In the genomic region with DNA sequence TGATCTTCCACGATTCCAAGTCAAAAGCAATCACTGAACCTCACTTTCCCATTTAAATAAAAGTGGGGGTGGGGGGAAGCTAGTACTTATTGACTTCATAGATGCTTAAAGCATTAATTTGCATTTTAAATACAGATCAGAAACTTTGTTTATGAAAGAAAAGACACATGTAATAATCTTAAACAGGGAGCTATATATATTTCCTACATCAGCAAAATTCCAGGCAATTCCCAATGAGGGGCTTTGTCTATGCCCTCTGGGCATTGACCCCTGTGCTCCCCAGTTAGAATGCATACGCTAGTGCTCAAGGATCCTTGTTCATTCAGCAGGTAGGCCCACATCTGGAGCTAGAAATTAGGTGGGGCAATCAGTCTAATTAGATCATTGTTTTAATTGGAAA, we compare ENCODE assay signal across 10 cellular contexts. TPM values are rescaled to one million over a fixed set of nuclear protein-coding genes. Genes with fewer than 3 reads are reported as not detected.
"Had no signal": no experiment of that assay in that cellular context is flagged by ENCODE, and none has a peak within 500 bp of the region (broad histone marks: within the 10 kb centered on the region; RNA-seq: fewer than 3 reads in every experiment).

No MANE protein-coding gene starts in this region.

- FAIRE-seq: HTR-8/SVneo, K562 had no signal

- ATAC-seq: HCT116, K562 had no signal

- DNase-seq: GOT3, H7, HFFc6, Kasumi-1, KG1 had no signal

- H3K36me3 ChIP-seq: HAP-1 had no signal

- H3K9me3 ChIP-seq: HAP-1 had no signal

- H3K4me3 ChIP-seq: HAP-1, K562 had no signal

RNA-seq across cellular contexts. Expression of gene SERPINI2, which starts 20.0 kb away (rescaled TPM):
- total RNA-seq: H7, HFFc6, HT-29, K562 had no signal
- polyA plus RNA-seq: K562 had no signal
